In the genomic region with DNA sequence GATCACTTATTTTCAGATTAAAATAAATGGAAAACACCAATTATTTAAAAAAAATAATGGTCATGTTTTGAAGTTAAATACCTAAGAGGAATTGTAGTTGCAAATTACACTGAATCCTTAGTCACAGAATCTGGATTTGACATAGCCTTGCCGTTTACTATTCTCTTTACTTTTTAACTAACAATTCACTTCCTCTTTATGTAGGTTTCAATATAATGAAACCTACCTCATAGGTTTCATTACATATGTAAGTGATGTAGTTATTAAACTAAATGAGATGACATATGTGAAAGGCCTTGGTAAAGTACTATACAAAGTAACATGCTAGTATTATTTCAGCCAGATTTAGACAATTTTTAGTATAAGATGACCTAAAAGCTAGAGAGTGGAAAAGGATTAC, we compare ENCODE assay signal across 21 cellular contexts. TPM values are rescaled to one million over a fixed set of nuclear protein-coding genes. Genes with fewer than 3 reads are reported as not detected.
"Had no signal": no experiment of that assay in that cellular context is flagged by ENCODE, and none has a peak within 500 bp of the region (broad histone marks: within the 10 kb centered on the region; RNA-seq: fewer than 3 reads in every experiment).

No MANE protein-coding gene starts in this region.

- H3K9me3 ChIP-seq: adrenal gland, ascending aorta, lower lobe of right lung, mucosa of descending colon, spleen, thoracic aorta had no signal

- H3K27ac ChIP-seq: adrenal gland, ascending aorta, lower lobe of right lung, spleen, thoracic aorta, WERI-Rb-1 had no signal

- H3K36me3 ChIP-seq: adrenal gland, ascending aorta, lower lobe of right lung, spleen, thoracic aorta, WERI-Rb-1 had no signal

- H3K4me1 ChIP-seq: adrenal gland, ascending aorta, lower lobe of right lung, spleen had no signal

- DNase-seq: activated CD4-positive, alpha-beta T cell treated with anti-CD3 and anti-CD28 coated beads, Interleukin-2, amount 50 U/mL, for 1 hour; activated CD4-positive, CD25-positive, alpha-beta regulatory T cell treated with anti-CD3 and anti-CD28 coated beads, Interleukin-2, amount 50 U/mL, for 72 hours; activated CD8-positive, alpha-beta T cell treated with anti-CD3 and anti-CD28 coated beads, Interleukin-2, amount 10 ng/mL, durations not matched to agents 7 days and 5 days; adrenal gland; central memory CD4-positive, alpha-beta T cell; dermis blood vessel endothelial cell; effector CD8-positive, alpha-beta T cell; erythroblast; foreskin fibroblast; lower lobe of right lung; mesendoderm; mucosa of descending colon; spleen; stimulated activated CD4-positive, alpha-beta T cell treated with anti-CD3 and anti-CD28 coated beads, Interleukin-4, amount 100 ng/mL, for 1 hour; stimulated activated naive CD4-positive, alpha-beta T cell; WERI-Rb-1 had no signal

- FAIRE-seq: keratinocyte, TTC549 had no signal

- H3K4me3 ChIP-seq: adrenal gland, ascending aorta, lower lobe of right lung, mucosa of descending colon, spleen, thoracic aorta had no signal

- ATAC-seq: activated CD8-positive, alpha-beta T cell treated with anti-CD3 and anti-CD28 coated beads, Interleukin-2, amount 10 ng/mL, durations not matched to agents 7 days and 5 days; activated naive CD4-positive, alpha-beta T cell treated with anti-CD3 and anti-CD28 coated beads, Interleukin-2, amount 50 U/mL, for 72 hours; lower lobe of right lung; mucosa of descending colon had no signal

- H3K27me3 ChIP-seq: ascending aorta had no signal

RNA-seq across cellular contexts. Expression of a gene that starts 6.5 kb away (rescaled TPM):
- total RNA-seq: activated CD8-positive, alpha-beta T cell treated with anti-CD3 and anti-CD28 coated beads, Interleukin-2, amount 10 ng/mL, durations not matched to agents 7 days and 5 days; activated naive CD4-positive, alpha-beta T cell treated with anti-CD3 and anti-CD28 coated beads, Interleukin-2, amount 50 U/mL, for 72 hours had no signal
